ENCODE assay signal across 9 cellular contexts in the genomic region with DNA sequence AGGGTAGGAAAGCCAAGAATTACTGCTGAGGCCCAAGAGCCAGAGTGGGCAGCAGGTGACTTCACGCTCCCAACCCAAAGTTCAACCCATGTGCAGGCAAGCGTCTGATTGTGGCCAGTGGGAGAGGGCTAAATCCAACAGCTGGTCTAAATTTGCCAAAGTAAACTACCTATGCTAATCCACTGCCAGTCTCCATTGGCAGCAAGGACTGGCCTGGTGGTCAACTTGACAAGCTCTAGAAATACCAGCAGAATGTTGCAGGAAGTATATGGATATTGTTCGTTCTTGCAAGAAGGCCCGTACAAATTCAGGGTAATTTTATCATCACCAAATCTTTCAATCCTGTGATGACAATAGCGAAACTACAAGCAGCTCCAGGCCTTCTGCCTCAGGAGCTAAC. TPM values are rescaled to one million over a fixed set of nuclear protein-coding genes. Genes with fewer than 3 reads are reported as not detected.
DNase-seq lines count a peak whose midpoint lies in the region; ATAC-seq and TF ChIP-seq lines count a peak whose summit lies in the region.
"Had no signal": no experiment of that assay in that cellular context is flagged by ENCODE, and none has a peak within 500 bp of the region (broad histone marks: within the 10 kb centered on the region; RNA-seq: fewer than 3 reads in every experiment).

No MANE protein-coding gene starts in this region.

- peak overlapping the region; percentile 8 for H3K27ac Mint-ChIP-seq in activated T-cell treated with anti-CD3 and anti-CD28 coated beads, Interleukin-2, amount 50 U/mL, for 72 hours

- H3K9ac ChIP-seq in adipocyte (ENCODE audit: low read length) = peak overlapping the region; percentile 98

- peak; percentile 34 for TF ChIP-seq POLR2A in right lobe of liver (IDR thresholded peaks at IDR 0.05)

- no peaks in the 10 kb centered on the region for H3K9me3 ChIP-seq in adipocyte (ENCODE audit: control insufficient read depth, low read length)
- H3K9me3 ChIP-seq in right lobe of liver = no peaks in the 10 kb centered on the region

- H3K27me3 Mint-ChIP-seq in activated T-cell treated with anti-CD3 and anti-CD28 coated beads, Interleukin-2, amount 50 U/mL, for 72 hours (ENCODE audit: low read depth) = no peaks in the 10 kb centered on the region

- peaks cover 4 to 8% of the 10 kb centered on the region in 2 donors for H3K36me3 Mint-ChIP-seq in activated T-cell treated with anti-CD3 and anti-CD28 coated beads, Interleukin-2, amount 50 U/mL, for 72 hours (ENCODE audit: insufficient read depth in 2 of 2)

- no peak for TF ChIP-seq CTCF in right lobe of liver (IDR thresholded peaks at IDR 0.05)

- H3K27me3 ChIP-seq in adipocyte (replicated peaks; ENCODE audit: control insufficient read depth, insufficient read depth, low read length) (no peaks in the 10 kb centered on the region), right lobe of liver (no peaks in the 10 kb centered on the region)

- intact Hi-C loops in right lobe of liver (cut with DNase I) = no loop called here

- H3K4me1 ChIP-seq in adipocyte (ENCODE audit: control insufficient read depth, insufficient read depth, low read length) (peaks cover 56% of the 10 kb centered on the region), right lobe of liver (peaks cover 0 to 61% (median 22%) of the 10 kb centered on the region in 4 donors)

- no peak for ATAC-seq in activated T-cell treated with anti-CD3 and anti-CD28 coated beads, Interleukin-2, amount 50 U/mL, for 72 hours (replicated peaks in 1 of 2)
- peak; percentile 46 to 68 (median 58) for ATAC-seq in right lobe of liver
- no peak for ATAC-seq in GM18519 (IDR thresholded peaks at IDR 0.05; ENCODE audit: low FRiP score, unreplicated experiment)
- ATAC-seq in GM18858 (IDR thresholded peaks at IDR 0.05; ENCODE audit: unreplicated experiment) = no peak

- H3K27ac ChIP-seq in right lobe of liver = peak overlapping the region; percentile 97 to 98 (median 98)
- H3K27ac ChIP-seq in temporal lobe (ENCODE audit: low read depth, low read length) = peak overlapping the region; percentile 97

- peak overlapping the region; percentile 96 for H3K4me3 ChIP-seq in adipocyte (ENCODE audit: low read length)
- peak overlapping the region; percentile 98 to 99 (median 98) for H3K4me3 ChIP-seq in right lobe of liver

- 16% methylated on average over 5 of the region's 5 CpGs for WGBS in right lobe of liver (ENCODE audit: insufficient coverage, low coverage, low lambda C conversion rate, missing lambda C conversion rate)

- peak overlapping the region; percentile 87 to 96 for H3K4me3 Mint-ChIP-seq in activated T-cell treated with anti-CD3 and anti-CD28 coated beads, Interleukin-2, amount 50 U/mL, for 72 hours

- no peaks in the 10 kb centered on the region for H3K9me3 Mint-ChIP-seq in activated T-cell treated with anti-CD3 and anti-CD28 coated beads, Interleukin-2, amount 50 U/mL, for 72 hours

- H3K4me1 Mint-ChIP-seq in activated T-cell treated with anti-CD3 and anti-CD28 coated beads, Interleukin-2, amount 50 U/mL, for 72 hours (ENCODE audit: low read depth) = peaks cover 66% of the 10 kb centered on the region

- DNase-seq in activated T-cell treated with anti-CD3 and anti-CD28 coated beads, Interleukin-2, amount 50 U/mL, for 72 hours = no peak
- no peak for DNase-seq in activated T-cell treated with anti-CD3 and anti-CD28 coated beads, Interleukin-2, amount 50 U/mL, for 48 hours
- peak; percentile 21 for DNase-seq in adipocyte (ENCODE audit: low read depth)
- peak; percentile 58 to 90 (median 86) for DNase-seq in right lobe of liver
- no peak for DNase-seq in NCI-H1417 treated with DMSO at 0.1 percent for 48 hours (lab: John Stamatoyannopoulos, UW)
- DNase-seq: MV-4-11 had no signal

- H3K36me3 ChIP-seq in adipocyte (ENCODE audit: control insufficient read depth, insufficient read depth, low read length, severe bottlenecking) = peaks cover 11% of the 10 kb centered on the region
- H3K36me3 ChIP-seq in right lobe of liver = peaks cover 0 to 12% (median 3%) of the 10 kb centered on the region in 4 donors

RNA-seq across cellular contexts. Expression of a gene that starts 1.5 kb away (rescaled TPM):
- 10 to 100 TPM; 44.9 to 49.7 TPM for total RNA-seq in activated T-cell treated with anti-CD3 and anti-CD28 coated beads, Interleukin-2, amount 50 U/mL, for 72 hours
- total RNA-seq in right lobe of liver (10 to 100 TPM; 32.1 to 81.5 (median 44.9) TPM), temporal lobe (3.0 TPM)

RNA-seq across cellular contexts. Expression of a gene that starts 8.3 kb away (rescaled TPM):
- not detected for total RNA-seq in activated T-cell treated with anti-CD3 and anti-CD28 coated beads, Interleukin-2, amount 50 U/mL, for 72 hours
- 1 to 10 TPM in 1 of 6 experiments, under 1 TPM in 3, not detected in 2; 0.29 to 1.1 (median 0.54) TPM for total RNA-seq in right lobe of liver
- total RNA-seq in temporal lobe = 0.74 TPM

RNA-seq across cellular contexts. Expression of a gene that starts 43.4 kb away (rescaled TPM):
- 100 to 1,000 TPM; 144 to 152 TPM for total RNA-seq in activated T-cell treated with anti-CD3 and anti-CD28 coated beads, Interleukin-2, amount 50 U/mL, for 72 hours
- total RNA-seq in right lobe of liver (10 to 100 TPM; 20.0 to 42.6 (median 24.9) TPM), temporal lobe (11.6 TPM)

Comparison
In these comparisons a context has a peak if more than half of its experiments do, and no peak if none do; other contexts are left out.
1. ATAC-seq: peak in right lobe of liver (4 of 4); none in activated T-cell treated with anti-CD3 and anti-CD28 coated beads, Interleukin-2, amount 50 U/mL, for 72 hours (0 of 2), GM18519 (single experiment) and GM18858 (single experiment).
2. DNase-seq: peak in adipocyte (single experiment) and right lobe of liver (3 of 3); none in activated T-cell treated with anti-CD3 and anti-CD28 coated beads, Interleukin-2, amount 50 U/mL, for 72 hours (0 of 2), activated T-cell treated with anti-CD3 and anti-CD28 coated beads, Interleukin-2, amount 50 U/mL, for 48 hours (0 of 2) and NCI-H1417 treated with DMSO at 0.1 percent for 48 hours (single experiment).